ENCODE assay signal across 21 cellular contexts in genomic region chr10:69641261-69641980, GRCh38. TPM values are rescaled to one million over a fixed set of nuclear protein-coding genes. Genes with fewer than 3 reads are reported as not detected.
DNase-seq lines count a peak whose midpoint lies in the region; ATAC-seq, FAIRE-seq and TF ChIP-seq lines count a peak whose summit lies in the region.
"Had no signal": no experiment of that assay in that cellular context is flagged by ENCODE, and none has a peak within 500 bp of the region (broad histone marks: within the 10 kb centered on the region; RNA-seq: fewer than 3 reads in every experiment).

No MANE protein-coding gene starts in this region.

- no peaks in the 10 kb centered on the region for H3K79me2 ChIP-seq in keratinocyte (ENCODE audit: control insufficient read depth, insufficient read depth, low read length)

- H3K4me2 ChIP-seq in keratinocyte (ENCODE audit: control insufficient read depth, extremely low read depth, insufficient read depth, low read depth, low read length) = peak overlapping the region; percentile 70

- peak; percentile 81 for DNase-seq in A172 (ENCODE audit: low spot score)
- DNase-seq in HCEC 1CT = peak; percentile 68
- DNase-seq in SW480 (ENCODE audit: low spot score) = peak; percentile 50
- DNase-seq in keratinocyte (ENCODE audit: low read depth, low spot score) = no peak
- DNase-seq in activated CD4-positive, alpha-beta T cell treated with anti-CD3 and anti-CD28 coated beads, Interleukin-2, amount 50 U/mL, for 1 hour = no peak
- no peak for DNase-seq in vagina (ENCODE audit: extremely low spot score in 2 of 2)
- DNase-seq: activated CD4-positive, alpha-beta T cell treated with anti-CD3 and anti-CD28 coated beads for 36 hours; activated CD8-positive, alpha-beta memory T cell treated with anti-CD3 and anti-CD28 coated beads, Interleukin-2, amount 50 U/mL, for 48 hours; activated naive CD4-positive, alpha-beta T cell treated with Interleukin-2 at 50 U/mL for 16 hours; CD8-positive, alpha-beta T cell; DND-41; NCI-H1930; nephron progenitor cell; stimulated activated CD4-positive, alpha-beta T cell treated with anti-CD3 and anti-CD28 coated beads, Interleukin-15, amount 100 ng/mL, for 24 hours; stimulated activated naive CD8-positive, alpha-beta T cell treated with anti-CD3 and anti-CD28 coated beads, Interleukin-15, Interleukin-2, amounts not matched to agents 100 U/mL and 50 U/mL, for 24 hours; T1000; trophoblast cell had no signal

- H3K9me3 ChIP-seq in keratinocyte (ENCODE audit: control insufficient read depth, low read depth, low read length) (peaks cover 2% of the 10 kb centered on the region), vagina (no peaks in the 10 kb centered on the region)

- no peak for ATAC-seq in HG02571 (IDR thresholded peaks at IDR 0.05; ENCODE audit: unreplicated experiment)
- no peak for ATAC-seq in GM21367 (IDR thresholded peaks at IDR 0.05; ENCODE audit: unreplicated experiment)
- ATAC-seq: activated CD4-positive, alpha-beta T cell treated with anti-CD3 and anti-CD28 coated beads for 36 hours; CD8-positive, alpha-beta T cell; stimulated activated naive CD8-positive, alpha-beta T cell treated with anti-CD3 and anti-CD28 coated beads, Interleukin-15, Interleukin-2, amounts not matched to agents 100 U/mL and 50 U/mL, for 24 hours had no signal

- no peak for FAIRE-seq in keratinocyte (lab: Jason Lieb, UNC)
- FAIRE-seq: colon, endothelial cell of umbilical vein had no signal

- H3K4me1 ChIP-seq in keratinocyte (ENCODE audit: control insufficient read depth, extremely low read depth, insufficient read depth, low read length) (peaks cover 29% of the 10 kb centered on the region), vagina (peaks cover 9% of the 10 kb centered on the region)

- H3K4me3 ChIP-seq in keratinocyte (ENCODE audit: control insufficient read depth in 2 of 3, extremely low read depth in 1 of 3, insufficient read depth in 2 of 3, low read depth in 1 of 3, low read length in 3 of 3) (no peak overlapping the region), vagina (no peak overlapping the region)

- H3K36me3 ChIP-seq in keratinocyte (ENCODE audit: control insufficient read depth in 2 of 2, extremely low read depth in 1 of 2, insufficient read depth in 2 of 2, low read length in 2 of 2) (no peaks in the 10 kb centered on the region), vagina (no peaks in the 10 kb centered on the region)

- H4K20me1 ChIP-seq in keratinocyte (ENCODE audit: control insufficient read depth, extremely low read depth, insufficient read depth, low read length) = peaks cover 5% of the 10 kb centered on the region

- intact Hi-C loops in vagina (cut with DNase I) = loop anchor here (10.0 kb wide), 1 partner anchor 163 kb away; the partner anchor contains the start of gene COL13A1

- no peak for TF ChIP-seq CTCF in keratinocyte (optimal IDR thresholded peaks at IDR 0.05 in 1 of 3, IDR thresholded peaks at IDR 0.05 in 1 of 3, conservative IDR thresholded peaks at IDR 0.05 in 1 of 3; ENCODE audit: extremely low read depth in 1 of 3, insufficient read depth in 2 of 3, low read length in 3 of 3)
- TF ChIP-seq CTCF in vagina (IDR thresholded peaks at IDR 0.05) = no peak

- H2AFZ ChIP-seq in keratinocyte (ENCODE audit: control insufficient read depth, low read length) = no peak overlapping the region

- H3K9ac ChIP-seq in keratinocyte (ENCODE audit: control insufficient read depth, extremely low read depth, insufficient read depth, low read length) = no peak overlapping the region

- H3K27me3 ChIP-seq in keratinocyte (ENCODE audit: control insufficient read depth, extremely low read depth, insufficient read depth, low read length) = peaks cover 8% of the 10 kb centered on the region
- no peaks in the 10 kb centered on the region for H3K27me3 ChIP-seq in vagina

- no peak for TF ChIP-seq POLR2A in vagina (IDR thresholded peaks at IDR 0.05)

- dilution Hi-C loops in keratinocyte (cut with MboI; ENCODE audit: extremely low pct_ligation_motif_present, low sequenced_read_pairs) = no loop called here

- no peaks in the 10 kb centered on the region for H3K9me1 ChIP-seq in keratinocyte (ENCODE audit: control insufficient read depth, extremely low read depth, insufficient read depth, low read length)

- no peak overlapping the region for H3K27ac ChIP-seq in keratinocyte (ENCODE audit: control insufficient read depth, insufficient read depth, low read length)
- no peak overlapping the region for H3K27ac ChIP-seq in vagina

RNA-seq across cellular contexts. Expression of gene FAM241B, which starts 11.4 kb away (rescaled TPM):
- 7.4 and 10.8 TPM in 2 replicates for total RNA-seq in A172 (2014; rRNA removed; shearing (Covaris generic))
- 7.7 to 8.3 TPM (median 7.9 TPM) in 3 replicates for polyA plus RNA-seq in keratinocyte
- not detected for polyA plus RNA-seq in keratinocyte (2011; ENCODE audit: low read depth)
- 7.6 and 8.5 TPM in 2 replicates for polyA plus RNA-seq in keratinocyte (2011; cell fraction: cytosol; rRNA removed)
- polyA plus RNA-seq in keratinocyte (2011; cell fraction: nucleus; rRNA removed) = 7.5 and 7.9 TPM in 2 replicates
- 3.9 and 8.0 TPM in 2 replicates for polyA plus RNA-seq in keratinocyte (2012; ENCODE audit: low replicate concordance)
- polyA minus RNA-seq in keratinocyte = 1.9 to 4.4 TPM (median 2.3 TPM) in 3 replicates
- 2.5 TPM for polyA minus RNA-seq in keratinocyte (2011; cell fraction: cytosol; rRNA and poly(A)+ RNA removed)
- 1.4 and 2.4 TPM in 2 replicates for polyA minus RNA-seq in keratinocyte (2011; cell fraction: nucleus; rRNA and poly(A)+ RNA removed)
- 0.98 TPM for total RNA-seq in vagina
- total RNA-seq: endothelial cell of umbilical vein had no signal

Comparison
In these comparisons a context has a peak if more than half of its experiments do, and no peak if none do; other contexts are left out.
1. DNase-seq: peak in A172 (single experiment), HCEC 1CT (single experiment) and SW480 (single experiment); none in keratinocyte (single experiment), activated CD4-positive, alpha-beta T cell treated with anti-CD3 and anti-CD28 coated beads, Interleukin-2, amount 50 U/mL, for 1 hour (single experiment) and vagina (0 of 2).